In genomic region chr17:75319818-75320691, GRCh38 we compare ENCODE assay signal across 9 cellular contexts. TPM values are rescaled to one million over a fixed set of nuclear protein-coding genes. Genes with fewer than 3 reads are reported as not detected.
A peak's percentile ranks its signal among the peaks of the same experiment; 100 is the strongest.
DNase-seq lines count a peak whose midpoint lies in the region; ATAC-seq and TF ChIP-seq lines count a peak whose summit lies in the region.
"Had no signal": no experiment of that assay in that cellular context is flagged by ENCODE, and none has a peak within 500 bp of the region (broad histone marks: within the 10 kb centered on the region; RNA-seq: fewer than 3 reads in every experiment).

No MANE protein-coding gene starts in this region.

- no peaks in the 10 kb centered on the region for H4K20me1 ChIP-seq in fibroblast of lung (ENCODE audit: control insufficient read depth, extremely low read depth, insufficient read depth, low read length)

- H3K9ac ChIP-seq in fibroblast of lung (ENCODE audit: insufficient read depth, low read length), result no peak overlapping the region

- no peaks in the 10 kb centered on the region for H3K9me3 ChIP-seq in fibroblast of lung (ENCODE audit: control insufficient read depth, insufficient read depth, low read depth, low read length)
- no peaks in the 10 kb centered on the region for H3K9me3 ChIP-seq in MG63
- H3K9me3 ChIP-seq: gastrocnemius medialis had no signal

- H3K27ac ChIP-seq in fibroblast of lung (ENCODE audit: insufficient read depth, low read length), result no peak overlapping the region
- H3K27ac ChIP-seq: gastrocnemius medialis had no signal

- peak; percentile 74 for DNase-seq in EH (ENCODE audit: low read depth)
- DNase-seq in fibroblast of lung (ENCODE audit: low read depth in 2 of 2), result peak; percentile 15 to 97
- DNase-seq in DMS114 treated with DMSO at 0.1 percent for 48 hours (lab: John Stamatoyannopoulos, UW; ENCODE audit: unreplicated experiment), result no peak
- DNase-seq in NCI-H1048 (lab: John Stamatoyannopoulos, UW), result no peak
- DNase-seq in MG63, result no peak
- no peak for DNase-seq in activated T-cell treated with anti-CD3 and anti-CD28 coated beads, Interleukin-2, amount 50 U/mL, for 48 hours
- DNase-seq: gastrocnemius medialis had no signal

- H3K4me2 ChIP-seq in fibroblast of lung (ENCODE audit: extremely low read depth, insufficient read depth, low read length), result no peak overlapping the region

- H3K4me3 ChIP-seq in fibroblast of lung (replicated peaks in 1 of 4; ENCODE audit: control extremely low read depth in 1 of 4, insufficient read depth in 1 of 4, low read depth in 3 of 4, low read length in 4 of 4) (no peak overlapping the region), MG63 (no peak overlapping the region)
- H3K4me3 ChIP-seq: gastrocnemius medialis had no signal

- TF ChIP-seq CTCF in fibroblast of lung (conservative IDR thresholded peaks at IDR 0.05 in 1 of 2, IDR thresholded peaks at IDR 0.05 in 1 of 2; ENCODE audit: low read depth in 1 of 2, low read length in 2 of 2), result no peak

- ATAC-seq in GM19395 (IDR thresholded peaks at IDR 0.05; ENCODE audit: unreplicated experiment) (peak; percentile 56), HG03175 (IDR thresholded peaks at IDR 0.05; ENCODE audit: unreplicated experiment) (peak; percentile 54)
- ATAC-seq: gastrocnemius medialis had no signal

- H3K4me1 ChIP-seq in fibroblast of lung (ENCODE audit: control insufficient read depth, extremely low read depth, insufficient read depth, low read length), result peaks cover 8% of the 10 kb centered on the region

- H3K27me3 ChIP-seq in fibroblast of lung (ENCODE audit: control insufficient read depth, insufficient read depth, low read length) (no peaks in the 10 kb centered on the region), MG63 (no peaks in the 10 kb centered on the region)
- H3K27me3 ChIP-seq: gastrocnemius medialis had no signal

- no peak overlapping the region for H2AFZ ChIP-seq in fibroblast of lung (ENCODE audit: low read length)

- peaks cover 12% of the 10 kb centered on the region for H3K36me3 ChIP-seq in fibroblast of lung (ENCODE audit: control insufficient read depth, insufficient read depth, low read length)
- H3K36me3 ChIP-seq in MG63, result peaks cover 54% of the 10 kb centered on the region

- no peaks in the 10 kb centered on the region for H3K79me2 ChIP-seq in fibroblast of lung (ENCODE audit: control insufficient read depth, insufficient read depth, low read length)

RNA-seq across cellular contexts. Expression of gene SLC25A19, which starts 30.8 kb away (rescaled TPM):
- total RNA-seq in fibroblast of lung, result 7.4 and 9.7 TPM in 2 replicates
- polyA plus RNA-seq in fibroblast of lung, result 5.1 and 8.4 TPM in 2 replicates
- 5.9 and 11.8 TPM in 2 replicates for polyA plus RNA-seq in fibroblast of lung (2012)
- 24.0 and 26.9 TPM in 2 replicates for polyA minus RNA-seq in fibroblast of lung (ENCODE audit: low replicate concordance)
- total RNA-seq in MG63 (2014; rRNA removed; shearing (Covaris generic); ENCODE audit: low replicate concordance), result 17.8 and 21.7 TPM in 2 replicates

RNA-seq across cellular contexts. Expression of gene MIF4GD, which starts 49.0 kb away (rescaled TPM):
- total RNA-seq in fibroblast of lung, result 5.6 and 6.3 TPM in 2 replicates
- polyA plus RNA-seq in fibroblast of lung, result 10.3 and 11.4 TPM in 2 replicates
- 8.1 and 9.7 TPM in 2 replicates for polyA plus RNA-seq in fibroblast of lung (2012)
- 11.3 and 14.4 TPM in 2 replicates for polyA minus RNA-seq in fibroblast of lung (ENCODE audit: low replicate concordance)
- total RNA-seq in MG63 (2014; rRNA removed; shearing (Covaris generic); ENCODE audit: low replicate concordance), result 4.4 and 18.2 TPM in 2 replicates

RNA-seq across cellular contexts. Expression of gene MRPS7, which starts 58.4 kb away (rescaled TPM):
- 44.7 and 51.5 TPM in 2 replicates for total RNA-seq in fibroblast of lung
- polyA plus RNA-seq in fibroblast of lung, result 44.2 and 62.8 TPM in 2 replicates
- 49.1 and 72.4 TPM in 2 replicates for polyA plus RNA-seq in fibroblast of lung (2012)
- polyA minus RNA-seq in fibroblast of lung (ENCODE audit: low replicate concordance), result 27.5 and 38.9 TPM in 2 replicates
- total RNA-seq in MG63 (2014; rRNA removed; shearing (Covaris generic); ENCODE audit: low replicate concordance), result 78.0 and 101 TPM in 2 replicates

RNA-seq across cellular contexts. Expression of gene GGA3, which starts 58.6 kb away (rescaled TPM):
- total RNA-seq in fibroblast of lung, result 8.0 and 13.0 TPM in 2 replicates
- 14.4 and 21.8 TPM in 2 replicates for polyA plus RNA-seq in fibroblast of lung
- 15.7 and 20.2 TPM in 2 replicates for polyA plus RNA-seq in fibroblast of lung (2012)
- polyA minus RNA-seq in fibroblast of lung (ENCODE audit: low replicate concordance), result 60.0 and 62.1 TPM in 2 replicates
- 5.8 and 9.2 TPM in 2 replicates for total RNA-seq in MG63 (2014; rRNA removed; shearing (Covaris generic); ENCODE audit: low replicate concordance)

Comparison
In these comparisons a context has a peak if more than half of its experiments do, and no peak if none do; other contexts are left out.
1. DNase-seq: peak in EH (single experiment) and fibroblast of lung (2 of 2); none in DMS114 treated with DMSO at 0.1 percent for 48 hours (single experiment), NCI-H1048 (single experiment), MG63 (single experiment) and activated T-cell treated with anti-CD3 and anti-CD28 coated beads, Interleukin-2, amount 50 U/mL, for 48 hours (0 of 2).